In the genomic region with DNA sequence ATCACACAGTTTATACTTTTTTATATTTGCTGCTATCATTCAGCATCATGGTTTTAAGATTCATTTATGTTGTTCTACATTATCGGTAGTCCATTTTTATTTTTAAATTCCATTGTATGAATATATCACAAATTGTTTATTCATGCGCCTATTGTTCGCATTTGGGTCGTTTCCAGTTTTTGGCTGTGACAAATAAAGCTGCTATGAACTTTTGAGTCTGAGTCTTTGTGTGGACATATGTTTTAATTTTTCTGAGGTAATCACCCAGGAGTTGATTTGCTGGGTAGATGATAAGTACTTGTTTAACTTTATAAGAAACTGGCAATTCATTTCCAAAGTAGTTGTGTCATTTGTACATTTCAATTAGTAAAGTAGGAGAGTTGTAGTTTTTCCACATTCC, we compare ENCODE assay signal across 1 cellular context.
TF ChIP-seq lines count a peak whose summit lies in the region.

No MANE protein-coding gene starts in this region.

TF ChIP-seq in SK-N-SH treated with all-trans-retinoic acid at 6 μM for 48 hours, 23 proteins besides CTCF, POLR2A, EP300 and RAD21 (continued from another document):
- TF ChIP-seq ZNF565 (CRISPR knock-in tag; conservative IDR thresholded peaks at IDR 0.05; ENCODE audit: low read depth): no peak
- no peak for TF ChIP-seq CSDC2 (CRISPR knock-in tag; IDR thresholded peaks at IDR 0.05)
- no peak for TF ChIP-seq SNAI2 (CRISPR knock-in tag; IDR thresholded peaks at IDR 0.05)
- TF ChIP-seq, protein P1, sequence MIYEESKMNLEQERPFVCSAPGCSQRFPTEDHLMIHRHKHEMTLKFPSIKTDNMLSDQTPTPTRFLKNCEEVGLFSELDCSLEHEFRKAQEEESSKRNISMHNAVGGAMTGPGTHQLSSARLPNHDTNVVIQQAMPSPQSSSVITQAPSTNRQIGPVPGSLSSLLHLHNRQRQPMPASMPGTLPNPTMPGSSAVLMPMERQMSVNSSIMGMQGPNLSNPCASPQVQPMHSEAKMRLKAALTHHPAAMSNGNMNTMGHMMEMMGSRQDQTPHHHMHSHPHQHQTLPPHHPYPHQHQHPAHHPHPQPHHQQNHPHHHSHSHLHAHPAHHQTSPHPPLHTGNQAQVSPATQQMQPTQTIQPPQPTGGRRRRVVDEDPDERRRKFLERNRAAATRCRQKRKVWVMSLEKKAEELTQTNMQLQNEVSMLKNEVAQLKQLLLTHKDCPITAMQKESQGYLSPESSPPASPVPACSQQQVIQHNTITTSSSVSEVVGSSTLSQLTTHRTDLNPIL (CRISPR knock-in tag; IDR thresholded peaks at IDR 0.05; ENCODE audit: low read depth): no peak
- no peak for TF ChIP-seq GLIS3 (CRISPR knock-in tag; IDR thresholded peaks at IDR 0.05)
- TF ChIP-seq ZNF8 (CRISPR knock-in tag; IDR thresholded peaks at IDR 0.05): no peak
- TF ChIP-seq PPARA (CRISPR knock-in tag; IDR thresholded peaks at IDR 0.05; ENCODE audit: borderline replicate concordance): no peak
- no peak for TF ChIP-seq ESRRG (CRISPR knock-in tag; IDR thresholded peaks at IDR 0.05)
- TF ChIP-seq OSR1 (CRISPR knock-in tag; IDR thresholded peaks at IDR 0.05): no peak
- no peak for TF ChIP-seq TCF4 (CRISPR knock-in tag; IDR thresholded peaks at IDR 0.05; ENCODE audit: borderline replicate concordance)
- TF ChIP-seq, protein P2, sequence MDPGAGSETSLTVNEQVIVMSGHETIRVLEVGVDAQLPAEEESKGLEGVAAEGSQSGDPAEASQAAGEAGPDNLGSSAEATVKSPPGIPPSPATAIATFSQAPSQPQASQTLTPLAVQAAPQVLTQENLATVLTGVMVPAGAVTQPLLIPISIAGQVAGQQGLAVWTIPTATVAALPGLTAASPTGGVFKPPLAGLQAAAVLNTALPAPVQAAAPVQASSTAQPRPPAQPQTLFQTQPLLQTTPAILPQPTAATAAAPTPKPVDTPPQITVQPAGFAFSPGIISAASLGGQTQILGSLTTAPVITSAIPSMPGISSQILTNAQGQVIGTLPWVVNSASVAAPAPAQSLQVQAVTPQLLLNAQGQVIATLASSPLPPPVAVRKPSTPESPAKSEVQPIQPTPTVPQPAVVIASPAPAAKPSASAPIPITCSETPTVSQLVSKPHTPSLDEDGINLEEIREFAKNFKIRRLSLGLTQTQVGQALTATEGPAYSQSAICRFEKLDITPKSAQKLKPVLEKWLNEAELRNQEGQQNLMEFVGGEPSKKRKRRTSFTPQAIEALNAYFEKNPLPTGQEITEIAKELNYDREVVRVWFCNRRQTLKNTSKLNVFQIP (CRISPR knock-in tag; IDR thresholded peaks at IDR 0.05; ENCODE audit: borderline replicate concordance, low read depth): no peak
